Comparison of ENCODE assay signal across 11 cellular contexts in the genomic region with DNA sequence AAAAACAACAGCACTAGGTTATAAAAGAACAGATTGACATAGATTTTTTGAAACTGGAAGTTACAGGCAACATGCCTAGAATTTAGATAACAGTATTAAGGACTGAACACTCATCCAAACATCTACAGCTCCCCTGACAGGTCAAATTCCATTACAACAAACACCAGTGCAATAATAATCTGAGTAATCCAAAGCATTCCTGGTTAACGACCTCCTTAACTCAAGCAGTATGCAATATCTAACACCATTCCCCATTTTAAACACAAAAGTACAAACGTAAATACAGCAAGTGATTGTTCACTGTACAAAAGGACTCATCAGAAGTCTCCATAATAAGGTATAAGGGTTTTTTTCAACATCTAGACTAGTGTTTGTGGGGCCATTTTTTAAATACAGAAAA. TPM values are rescaled to one million over a fixed set of nuclear protein-coding genes. Genes with fewer than 3 reads are reported as not detected.
DNase-seq lines count a peak whose midpoint lies in the region; TF ChIP-seq lines count a peak whose summit lies in the region.
"Had no signal": no experiment of that assay in that cellular context is flagged by ENCODE, and none has a peak within 500 bp of the region (broad histone marks: within the 10 kb centered on the region; RNA-seq: fewer than 3 reads in every experiment).

No MANE protein-coding gene starts in this region.

- peak; percentile 78 for DNase-seq in AG09309 (ENCODE audit: low read depth)
- DNase-seq in LHCN-M2 (ENCODE audit: low read depth) = peak; percentile 50
- no peak for DNase-seq in HuH-7 (ENCODE audit: low spot score)
- no peak for DNase-seq in putamen (ENCODE audit: low spot score)
- DNase-seq in DMS79 treated with DMSO at 0.1 percent for 48 hours (lab: John Stamatoyannopoulos, UW) = no peak
- no peak for DNase-seq in posterior vena cava (ENCODE audit: low spot score)
- DNase-seq: activated naive CD4-positive, alpha-beta T cell; KBM-7; NCI-H345 had no signal

- TF ChIP-seq CTCF in AG09309 (IDR thresholded peaks at IDR 0.05; ENCODE audit: control insufficient read depth, insufficient read depth, low read depth, low read length, missing control alignments) = no peak

- no peaks in the 10 kb centered on the region for H3K27me3 ChIP-seq in layer of hippocampus (ENCODE audit: control insufficient read depth, insufficient read depth, low read length)

- H3K27ac ChIP-seq in cingulate gyrus (ENCODE audit: low read depth, low read length) (peak overlapping the region; percentile 89), layer of hippocampus (ENCODE audit: low read depth, low read length) (peak overlapping the region; percentile 60)

- no peak overlapping the region for H3K4me3 ChIP-seq in AG09309 (ENCODE audit: control insufficient read depth, low read depth, low read length)

- intact Hi-C loops in posterior vena cava (cut with DNase I) = no loop called here

RNA-seq across cellular contexts. Expression of a gene that starts 30.5 kb away (rescaled TPM):
- total RNA-seq in LHCN-M2 (2014; rRNA removed) (75.5 and 86.5 TPM in 2 replicates), posterior vena cava (1 to 10 TPM; 3.5 to 5.3 TPM)
- 29.0 TPM for polyA plus RNA-seq in LHCN-M2 (2012)

Comparison
In these comparisons a context has a peak if more than half of its experiments do, and no peak if none do; other contexts are left out.
1. DNase-seq: peak in AG09309 (single experiment) and LHCN-M2 (single experiment); none in HuH-7 (single experiment), putamen (single experiment), DMS79 treated with DMSO at 0.1 percent for 48 hours (single experiment) and posterior vena cava (single experiment).
2. RNA of a gene that starts 30.5 kb away (total RNA-seq): 75.5 to 86.5 TPM in LHCN-M2; 3.5 to 5.3 TPM in posterior vena cava; every median in the first group is over 10 times any median in the second.